2 cellular contexts compared by ENCODE assay signal in the genomic region with DNA sequence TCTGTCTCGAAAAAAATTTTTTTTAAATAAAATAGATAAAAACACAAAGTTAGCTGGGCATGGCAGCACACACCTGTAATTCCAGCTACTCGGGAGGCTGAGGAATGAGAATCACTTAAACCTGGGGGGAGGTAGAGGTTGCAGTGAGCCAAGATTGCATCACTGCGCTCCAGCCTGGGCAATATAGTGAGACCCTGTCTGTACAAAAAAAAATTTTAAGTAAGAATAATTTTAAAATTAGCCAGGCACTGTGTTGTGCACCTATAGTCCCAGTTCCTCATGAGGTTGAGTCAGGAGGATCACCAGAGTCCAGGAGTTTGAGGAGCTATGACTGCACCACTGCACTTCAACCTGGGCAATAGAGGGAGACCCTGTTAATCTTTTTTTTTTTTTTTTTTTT.
TF ChIP-seq lines count a peak whose summit lies in the region.

No MANE protein-coding gene starts in this region.

TF ChIP-seq in HEK293, 187 proteins besides CTCF, POLR2A, EP300 and RAD21:
- TF ChIP-seq ZNF121 (tag by site-specific recombination; IDR thresholded peaks at IDR 0.05) (peak; percentile 51; the same call in 1 of the 2 replicates), SCRT2 (tag by site-specific recombination; IDR thresholded peaks at IDR 0.05) (no peak), ZNF404 (tag by site-specific recombination; IDR thresholded peaks at IDR 0.05) (no peak), ZNF341 (tag by site-specific recombination; IDR thresholded peaks at IDR 0.05; ENCODE audit: low read depth) (no peak)

TF ChIP-seq in H1, 55 proteins besides CTCF, POLR2A, EP300 and RAD21:
- no peak for TF ChIP-seq BACH1 (IDR thresholded peaks at IDR 0.05; ENCODE audit: low read length)
- no peak for TF ChIP-seq MAX (IDR thresholded peaks at IDR 0.05)
- no peak for TF ChIP-seq CBX5 (IDR thresholded peaks at IDR 0.05; ENCODE audit: low read depth, low read length)
- TF ChIP-seq CEBPB (IDR thresholded peaks at IDR 0.05; ENCODE audit: low read depth, low read length) = peak; percentile 7; the same call in 1 of the 2 replicates
- TF ChIP-seq YY1 (IDR thresholded peaks at IDR 0.05; ENCODE audit: low read depth, low read length) = no peak
- no peak for TF ChIP-seq SUZ12 (IDR thresholded peaks at IDR 0.05; ENCODE audit: low read length)
- no peak for TF ChIP-seq CBX8 (IDR thresholded peaks at IDR 0.05; ENCODE audit: borderline replicate concordance, low read depth, low read length)
- no peak for TF ChIP-seq EGR1 (IDR thresholded peaks at IDR 0.05; ENCODE audit: borderline replicate concordance, low read depth, low read length)
- TF ChIP-seq BRCA1 (IDR thresholded peaks at IDR 0.05; ENCODE audit: low read depth, low read length) = no peak
TF ChIP-seq in H1: peak in this region for 1.
